In genomic region chr1:228849011-228849541, GRCh38 we compare ENCODE assay signal across 1 cellular context.
TF ChIP-seq lines count a peak whose summit lies in the region.

No MANE protein-coding gene starts in this region.

TF ChIP-seq in GM12878, 131 proteins besides CTCF, POLR2A, EP300 and RAD21 (continued from another document and continues in another):
- TF ChIP-seq, protein P1, sequence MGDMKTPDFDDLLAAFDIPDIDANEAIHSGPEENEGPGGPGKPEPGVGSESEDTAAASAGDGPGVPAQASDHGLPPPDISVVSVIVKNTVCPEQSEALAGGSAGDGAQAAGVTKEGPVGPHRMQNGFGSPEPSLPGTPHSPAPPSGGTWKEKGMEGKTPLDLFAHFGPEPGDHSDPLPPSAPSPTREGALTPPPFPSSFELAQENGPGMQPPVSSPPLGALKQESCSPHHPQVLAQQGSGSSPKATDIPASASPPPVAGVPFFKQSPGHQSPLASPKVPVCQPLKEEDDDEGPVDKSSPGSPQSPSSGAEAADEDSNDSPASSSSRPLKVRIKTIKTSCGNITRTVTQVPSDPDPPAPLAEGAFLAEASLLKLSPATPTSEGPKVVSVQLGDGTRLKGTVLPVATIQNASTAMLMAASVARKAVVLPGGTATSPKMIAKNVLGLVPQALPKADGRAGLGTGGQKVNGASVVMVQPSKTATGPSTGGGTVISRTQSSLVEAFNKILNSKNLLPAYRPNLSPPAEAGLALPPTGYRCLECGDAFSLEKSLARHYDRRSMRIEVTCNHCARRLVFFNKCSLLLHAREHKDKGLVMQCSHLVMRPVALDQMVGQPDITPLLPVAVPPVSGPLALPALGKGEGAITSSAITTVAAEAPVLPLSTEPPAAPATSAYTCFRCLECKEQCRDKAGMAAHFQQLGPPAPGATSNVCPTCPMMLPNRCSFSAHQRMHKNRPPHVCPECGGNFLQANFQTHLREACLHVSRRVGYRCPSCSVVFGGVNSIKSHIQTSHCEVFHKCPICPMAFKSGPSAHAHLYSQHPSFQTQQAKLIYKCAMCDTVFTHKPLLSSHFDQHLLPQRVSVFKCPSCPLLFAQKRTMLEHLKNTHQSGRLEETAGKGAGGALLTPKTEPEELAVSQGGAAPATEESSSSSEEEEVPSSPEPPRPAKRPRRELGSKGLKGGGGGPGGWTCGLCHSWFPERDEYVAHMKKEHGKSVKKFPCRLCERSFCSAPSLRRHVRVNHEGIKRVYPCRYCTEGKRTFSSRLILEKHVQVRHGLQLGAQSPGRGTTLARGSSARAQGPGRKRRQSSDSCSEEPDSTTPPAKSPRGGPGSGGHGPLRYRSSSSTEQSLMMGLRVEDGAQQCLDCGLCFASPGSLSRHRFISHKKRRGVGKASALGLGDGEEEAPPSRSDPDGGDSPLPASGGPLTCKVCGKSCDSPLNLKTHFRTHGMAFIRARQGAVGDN (IDR thresholded peaks at IDR 0.05) = peak; percentile 91
- TF ChIP-seq MAX (IDR thresholded peaks at IDR 0.05; ENCODE audit: low read depth, low read length) (no peak), MEF2B (IDR thresholded peaks at IDR 0.05; ENCODE audit: partially characterized antibody, poor library complexity, severe bottlenecking) (peak; percentile 97), RB1 (IDR thresholded peaks at IDR 0.05; ENCODE audit: borderline replicate concordance) (no peak), JUND (IDR thresholded peaks at IDR 0.05; ENCODE audit: low read depth, low read length) (no peak), HDAC2 (IDR thresholded peaks at IDR 0.05) (no peak), BCL11A (IDR thresholded peaks at IDR 0.05; ENCODE audit: low read depth, low read length) (peak; percentile 18; the same call in 1 of the 2 replicates), STAT3 (IDR thresholded peaks at IDR 0.05; ENCODE audit: low read depth, low read length) (no peak), POLR2AphosphoS5 (IDR thresholded peaks at IDR 0.05; ENCODE audit: low read length) (no peak), KAT2A (conservative IDR thresholded peaks at IDR 0.05; ENCODE audit: control insufficient read depth, low read depth, low read length) (no peak), GATAD2B (conservative IDR thresholded peaks at IDR 0.05; ENCODE audit: low read depth) (no peak), SKIL (IDR thresholded peaks at IDR 0.05; ENCODE audit: low read depth, poor library complexity, severe bottlenecking) (peak; percentile 60), ZBTB4 (CRISPR knock-in tag; IDR thresholded peaks at IDR 0.05) (no peak), ZNF24 (IDR thresholded peaks at IDR 0.05) (no peak), ZNF274 (IDR thresholded peaks at IDR 0.05; ENCODE audit: insufficient read depth, insufficient read length) (no peak), CBX5 (IDR thresholded peaks at IDR 0.05; ENCODE audit: low read depth) (no peak), IRF5 (IDR thresholded peaks at IDR 0.05; ENCODE audit: borderline replicate concordance) (no peak), ZNF217 (IDR thresholded peaks at IDR 0.05) (peak; percentile 71), EGR1 (IDR thresholded peaks at IDR 0.05; ENCODE audit: borderline replicate concordance in 1 of 2, low read depth in 2 of 2, low read length in 2 of 2) (no peak), YBX1 (IDR thresholded peaks at IDR 0.05) (no peak), E2F8 (IDR thresholded peaks at IDR 0.05; ENCODE audit: low read depth, partially characterized antibody) (no peak), NFXL1 (IDR thresholded peaks at IDR 0.05; ENCODE audit: borderline replicate concordance) (no peak), IKZF1 (conservative IDR thresholded peaks at IDR 0.05) (peak; percentile 81), TCF3 (IDR thresholded peaks at IDR 0.05; ENCODE audit: borderline replicate concordance, insufficient read depth, low read depth, low read length) (no peak), FOXK2 (IDR thresholded peaks at IDR 0.05) (no peak), KDM1A (IDR thresholded peaks at IDR 0.05; ENCODE audit: borderline replicate concordance) (no peak), RELB (IDR thresholded peaks at IDR 0.05; ENCODE audit: low read depth) (peak; percentile 78), RFX5 (IDR thresholded peaks at IDR 0.05; ENCODE audit: low read depth, low read length) (no peak), ZZZ3 (IDR thresholded peaks at IDR 0.05; ENCODE audit: control insufficient read depth, insufficient read length, low read depth) (no peak), SIN3A (IDR thresholded peaks at IDR 0.05; ENCODE audit: low read depth, low read length) (no peak), SREBF1 (IDR thresholded peaks at IDR 0.05; ENCODE audit: low read length) (no peak), NR2C2 (IDR thresholded peaks at IDR 0.05; ENCODE audit: borderline replicate concordance, control insufficient read depth, insufficient read length, low read depth) (no peak), TBL1XR1 (IDR thresholded peaks at IDR 0.05; ENCODE audit: low read depth, low read length) (no peak), NR2C1 (IDR thresholded peaks at IDR 0.05) (peak; percentile 49), EZH2 (IDR thresholded peaks at IDR 0.05; ENCODE audit: borderline replicate concordance, control insufficient read depth, low read depth, low read length) (no peak), SMC3 (IDR thresholded peaks at IDR 0.05; ENCODE audit: borderline replicate concordance, low read length) (no peak), PML (IDR thresholded peaks at IDR 0.05; ENCODE audit: low read length) (no peak), ETV6 (conservative IDR thresholded peaks at IDR 0.05 in 1 of 2, IDR thresholded peaks at IDR 0.05 in 1 of 2; ENCODE audit: borderline replicate concordance in 1 of 2, low read depth in 1 of 2) (no peak), CHD2 (IDR thresholded peaks at IDR 0.05; ENCODE audit: borderline replicate concordance, low read depth, low read length) (peak; percentile 49; the same call in 1 of the 2 replicates)
- TF ChIP-seq, protein P2, sequence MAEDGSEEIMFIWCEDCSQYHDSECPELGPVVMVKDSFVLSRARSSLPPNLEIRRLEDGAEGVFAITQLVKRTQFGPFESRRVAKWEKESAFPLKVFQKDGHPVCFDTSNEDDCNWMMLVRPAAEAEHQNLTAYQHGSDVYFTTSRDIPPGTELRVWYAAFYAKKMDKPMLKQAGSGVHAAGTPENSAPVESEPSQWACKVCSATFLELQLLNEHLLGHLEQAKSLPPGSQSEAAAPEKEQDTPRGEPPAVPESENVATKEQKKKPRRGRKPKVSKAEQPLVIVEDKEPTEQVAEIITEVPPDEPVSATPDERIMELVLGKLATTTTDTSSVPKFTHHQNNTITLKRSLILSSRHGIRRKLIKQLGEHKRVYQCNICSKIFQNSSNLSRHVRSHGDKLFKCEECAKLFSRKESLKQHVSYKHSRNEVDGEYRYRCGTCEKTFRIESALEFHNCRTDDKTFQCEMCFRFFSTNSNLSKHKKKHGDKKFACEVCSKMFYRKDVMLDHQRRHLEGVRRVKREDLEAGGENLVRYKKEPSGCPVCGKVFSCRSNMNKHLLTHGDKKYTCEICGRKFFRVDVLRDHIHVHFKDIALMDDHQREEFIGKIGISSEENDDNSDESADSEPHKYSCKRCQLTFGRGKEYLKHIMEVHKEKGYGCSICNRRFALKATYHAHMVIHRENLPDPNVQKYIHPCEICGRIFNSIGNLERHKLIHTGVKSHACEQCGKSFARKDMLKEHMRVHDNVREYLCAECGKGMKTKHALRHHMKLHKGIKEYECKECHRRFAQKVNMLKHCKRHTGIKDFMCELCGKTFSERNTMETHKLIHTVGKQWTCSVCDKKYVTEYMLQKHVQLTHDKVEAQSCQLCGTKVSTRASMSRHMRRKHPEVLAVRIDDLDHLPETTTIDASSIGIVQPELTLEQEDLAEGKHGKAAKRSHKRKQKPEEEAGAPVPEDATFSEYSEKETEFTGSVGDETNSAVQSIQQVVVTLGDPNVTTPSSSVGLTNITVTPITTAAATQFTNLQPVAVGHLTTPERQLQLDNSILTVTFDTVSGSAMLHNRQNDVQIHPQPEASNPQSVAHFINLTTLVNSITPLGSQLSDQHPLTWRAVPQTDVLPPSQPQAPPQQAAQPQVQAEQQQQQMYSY (CRISPR knock-in tag; IDR thresholded peaks at IDR 0.05) = no peak
